Comparison of ENCODE assay signal across 20 cellular contexts in the genomic region with DNA sequence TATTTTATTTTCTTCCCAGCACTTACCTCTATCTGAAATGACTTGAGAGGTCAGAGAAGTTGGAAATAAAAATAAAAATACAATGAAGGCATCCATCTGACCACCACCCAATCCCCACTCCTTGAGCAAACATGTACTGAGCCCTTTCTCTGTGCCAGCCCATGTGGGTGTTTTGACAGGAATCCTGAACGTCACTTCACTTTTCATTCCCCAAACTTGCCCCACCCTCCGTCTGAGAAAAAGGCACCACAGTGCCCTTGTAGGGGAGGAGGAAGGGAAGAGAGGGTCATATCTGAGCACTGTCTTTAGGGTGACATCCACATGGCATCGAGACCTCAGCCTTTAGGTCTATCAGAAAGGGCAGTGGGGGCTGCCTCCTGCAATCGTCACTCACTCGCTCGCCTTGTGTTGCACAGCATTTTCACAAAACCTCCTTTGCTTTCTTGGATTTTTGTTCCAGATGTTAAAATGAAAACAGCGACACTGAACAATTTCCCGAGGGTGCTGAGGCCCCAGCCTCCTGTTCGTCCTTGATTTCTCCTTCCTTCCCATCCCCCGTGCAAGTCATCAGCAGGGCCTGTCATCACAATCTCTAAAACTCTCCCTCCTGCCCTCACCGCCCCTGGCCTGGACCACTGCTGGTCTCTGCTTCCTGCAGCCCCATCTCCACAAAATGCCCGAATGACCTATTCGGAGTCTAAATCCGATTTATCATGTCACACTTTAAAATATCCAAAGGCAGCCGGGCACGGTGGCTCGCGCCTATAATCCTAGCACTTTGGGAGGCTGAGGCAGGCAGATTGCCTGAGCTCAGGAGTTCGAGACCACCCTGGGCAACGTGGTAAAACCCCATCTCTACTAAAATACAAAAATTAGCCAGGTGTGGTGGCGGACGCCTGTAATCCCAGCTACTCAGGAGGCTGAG. TPM values are rescaled to one million over a fixed set of nuclear protein-coding genes. Genes with fewer than 3 reads are reported as not detected.
DNase-seq lines count a peak whose midpoint lies in the region; ATAC-seq and TF ChIP-seq lines count a peak whose summit lies in the region.
"Had no signal": no experiment of that assay in that cellular context is flagged by ENCODE, and none has a peak within 500 bp of the region (broad histone marks: within the 10 kb centered on the region; RNA-seq: fewer than 3 reads in every experiment).

No MANE protein-coding gene starts in this region.

- H3K9me2 ChIP-seq in PC-3 (replicated peaks; ENCODE audit: low read length): no peaks in the 10 kb centered on the region

- no peak overlapping the region for H2BK12ac ChIP-seq in mesenchymal stem cell (ENCODE audit: low read length in 2 of 2)

- TF ChIP-seq CTCF in tibial nerve (IDR thresholded peaks at IDR 0.05): no peak
- TF ChIP-seq CTCF in PC-3 (conservative IDR thresholded peaks at IDR 0.05; ENCODE audit: low read depth, low read length): no peak

- peaks cover 9 to 17% of the 10 kb centered on the region in 2 donors for H3K36me3 ChIP-seq in mucosa of rectum (ENCODE audit: control insufficient read depth in 2 of 2, insufficient read depth in 2 of 2, low read length in 2 of 2)
- H3K36me3 ChIP-seq in tibial nerve: peaks cover 0 to 46% (median 0%) of the 10 kb centered on the region in 3 donors
- peaks cover 24 to 43% of the 10 kb centered on the region in 2 experiments for H3K36me3 ChIP-seq in mesenchymal stem cell (ENCODE audit: control insufficient read depth in 1 of 2, insufficient read depth in 2 of 2, low read depth in 1 of 2, low read length in 2 of 2)
- H3K36me3 ChIP-seq in PC-3 (ENCODE audit: low read depth, low read length): peaks cover 5% of the 10 kb centered on the region; the same call in 1 of the 2 replicates

- H3K4me3 ChIP-seq in mucosa of rectum (ENCODE audit: low read length in 2 of 2) (no peak overlapping the region), tibial nerve (no peak overlapping the region), mesenchymal stem cell (ENCODE audit: insufficient read depth in 1 of 2, low read depth in 1 of 2, low read length in 2 of 2) (no peak overlapping the region), PC-3 (ENCODE audit: low read length) (no peak overlapping the region)
- H3K4me3 ChIP-seq: stomach had no signal

- H3K23ac ChIP-seq in mesenchymal stem cell (ENCODE audit: low read length in 2 of 2): no peak overlapping the region

- intact Hi-C loops in PC-3 (cut with micrococcal nuclease): no loop called here

- H3F3A ChIP-seq in PC-3 (ENCODE audit: low read length, unreplicated experiment): no peaks in the 10 kb centered on the region

- no peak overlapping the region for H2AK5ac ChIP-seq in mesenchymal stem cell (ENCODE audit: low read length, severe bottlenecking)

- ATAC-seq in PC-3 (no peak), HG03432 (IDR thresholded peaks at IDR 0.05; ENCODE audit: unreplicated experiment) (no peak)
- ATAC-seq: activated CD8-positive, alpha-beta T cell treated with anti-CD3 and anti-CD28 coated beads, Interleukin-2, amount 10 ng/mL, durations not matched to agents 7 days and 5 days; activated T-cell treated with anti-CD3 and anti-CD28 coated beads, Interleukin-2, amount 50 U/mL, for 4 hours had no signal

- CTCF ChIA-PET in PC-3 (lab: Charles Lee): no interaction called here

- no TSS peak for BruUV-seq in PC-3 (replicated peaks; lab: Mats Ljungman, UMichigan)

- H3K9me3 ChIP-seq in mucosa of rectum (ENCODE audit: control insufficient read depth in 2 of 2, low read length in 2 of 2): no peaks in the 10 kb centered on the region
- no peaks in the 10 kb centered on the region for H3K9me3 ChIP-seq in tibial nerve
- no peaks in the 10 kb centered on the region for H3K9me3 ChIP-seq in mesenchymal stem cell (ENCODE audit: control insufficient read depth, low read length)
- H3K9me3 ChIP-seq in PC-3 (ENCODE audit: low read length): no peaks in the 10 kb centered on the region
- H3K9me3 ChIP-seq: Caco-2, stomach had no signal

- peaks cover 33% of the 10 kb centered on the region for H3K79me1 ChIP-seq in mesenchymal stem cell (replicated peaks; ENCODE audit: low read length, poor library complexity, severe bottlenecking)

- TF ChIP-seq EP300 in tibial nerve (IDR thresholded peaks at IDR 0.05): no peak

- no peak overlapping the region for H2BK5ac ChIP-seq in mesenchymal stem cell (ENCODE audit: low read depth, low read length, poor library complexity, severe bottlenecking)

- no peak overlapping the region for H3K4ac ChIP-seq in mesenchymal stem cell (ENCODE audit: low read depth in 1 of 2, low read length in 2 of 2)

- H3K18ac ChIP-seq in mesenchymal stem cell (ENCODE audit: low read depth in 1 of 2, low read length in 2 of 2): no peak overlapping the region

- H2AFZ ChIP-seq in mesenchymal stem cell (ENCODE audit: low read depth, low read length) (no peak overlapping the region), PC-3 (ENCODE audit: low read length) (no peak overlapping the region)

- DNase-seq in activated effector memory CD4-positive, alpha-beta T cell treated with anti-CD3 and anti-CD28 coated beads, Interleukin-2, amount 50 U/mL, for 16 hours: peak; percentile 49
- no peak for DNase-seq in activated effector memory CD4-positive, alpha-beta T cell treated with Interleukin-2 at 50 U/mL for 16 hours
- DNase-seq in epithelial cell of prostate (ENCODE audit: low read depth, low spot score) (no peak), tibial nerve (ENCODE audit: low spot score in 2 of 2) (no peak), mesenchymal stem cell (no peak), PC-3 (no peak)
- DNase-seq: activated CD8-positive, alpha-beta T cell treated with anti-CD3 and anti-CD28 coated beads, Interleukin-2, amount 10 ng/mL, durations not matched to agents 7 days and 5 days; activated T-cell treated with anti-CD3 and anti-CD28 coated beads, Interleukin-2, amount 50 U/mL, for 4 hours; Caco-2; H7; hypothalamus; kidney; natural killer cell; NCI-H1417; NCI-H2107; NCI-H524 treated with DMSO at 0.1 percent for 48 hours; stimulated activated CD4-positive, alpha-beta T cell treated with anti-CD3 and anti-CD28 coated beads, Interleukin-4, amount 100 ng/mL, for 24 hours; stomach had no signal

- no peak overlapping the region for H4K91ac ChIP-seq in mesenchymal stem cell (ENCODE audit: low read length)

- no peak for TF ChIP-seq POLR2A in tibial nerve (IDR thresholded peaks at IDR 0.05)

- WGBS in tibial nerve, 2 donors: 80 to 81% methylated on average over 22 of the region's 22 CpGs
- 92% methylated on average over 19 of the region's 22 CpGs for WGBS in mesenchymal stem cell

- H2BK120ac ChIP-seq in mesenchymal stem cell (ENCODE audit: low read depth, low read length): no peak overlapping the region

- H3K27me3 ChIP-seq in mucosa of rectum (ENCODE audit: control insufficient read depth in 2 of 2, insufficient read depth in 2 of 2, low read length in 2 of 2) (no peaks in the 10 kb centered on the region), tibial nerve (no peaks in the 10 kb centered on the region), mesenchymal stem cell (ENCODE audit: control insufficient read depth in 1 of 2, insufficient read depth in 1 of 2, low read length in 2 of 2) (no peaks in the 10 kb centered on the region), PC-3 (ENCODE audit: low read length) (no peaks in the 10 kb centered on the region)
- H3K27me3 ChIP-seq: stomach had no signal

- H3K4me2 ChIP-seq in mesenchymal stem cell (ENCODE audit: low read length, poor library complexity, severe bottlenecking): no peak overlapping the region
- no peak overlapping the region for H3K4me2 ChIP-seq in PC-3 (ENCODE audit: low read length)

- no peak overlapping the region for H3K14ac ChIP-seq in mesenchymal stem cell (ENCODE audit: low read length in 2 of 2)

- H3K4me1 ChIP-seq in mucosa of rectum (ENCODE audit: control insufficient read depth in 2 of 2, insufficient read depth in 2 of 2, low read length in 2 of 2): peaks cover 42 to 61% of the 10 kb centered on the region in 2 donors
- H3K4me1 ChIP-seq in tibial nerve: peaks cover 0 to 68% (median 7%) of the 10 kb centered on the region in 4 donors
- H3K4me1 ChIP-seq in mesenchymal stem cell (ENCODE audit: control insufficient read depth, insufficient read depth, low read depth, low read length): peaks cover 4% of the 10 kb centered on the region
- peaks cover 31% of the 10 kb centered on the region for H3K4me1 ChIP-seq in PC-3 (ENCODE audit: insufficient read depth, low read length)
- H3K4me1 ChIP-seq: Caco-2 had no signal

- POLR2A ChIA-PET in PC-3 (lab: Charles Lee; ENCODE audit: unreplicated experiment): no interaction called here

- H4K8ac ChIP-seq in mesenchymal stem cell (ENCODE audit: low read length): no peak overlapping the region

- H3K79me2 ChIP-seq in PC-3 (ENCODE audit: low read length): 0 out of 2 replicates have a peak, but pooled peaks cover 3% of the 10 kb centered on the region

- peak overlapping the region in 1 of 2 donors; percentile 65 for H3K9ac ChIP-seq in mucosa of rectum (ENCODE audit: low read depth in 1 of 2, low read length in 2 of 2)
- no peak overlapping the region for H3K9ac ChIP-seq in mesenchymal stem cell (ENCODE audit: low read length)
- H3K9ac ChIP-seq in PC-3 (ENCODE audit: low read length): no peak overlapping the region

- no peak overlapping the region for H2BK15ac ChIP-seq in mesenchymal stem cell (ENCODE audit: low read depth, poor library complexity, severe bottlenecking)

- H3K27ac ChIP-seq in epithelial cell of prostate: peak overlapping the region; percentile 74
- H3K27ac ChIP-seq in mucosa of rectum (ENCODE audit: low read depth in 2 of 2, low read length in 2 of 2): peak overlapping the region; percentile 86 to 91
- peak overlapping the region; percentile 21 to 64 (median 26) for H3K27ac ChIP-seq in tibial nerve
- no peak overlapping the region for H3K27ac ChIP-seq in mesenchymal stem cell (ENCODE audit: low read length, poor library complexity, severe bottlenecking)
- no peak overlapping the region for H3K27ac ChIP-seq in PC-3 (ENCODE audit: low read length)

- no peaks in the 10 kb centered on the region for H4K20me1 ChIP-seq in PC-3 (ENCODE audit: low read length)

RNA-seq across cellular contexts. Expression of gene HIGD2A, which starts 13.0 kb away (rescaled TPM):
- total RNA-seq in tibial nerve (10 to 100 TPM; 54.3 to 96.3 (median 85.1) TPM), PC-3 (2014; rRNA removed) (164 and 174 TPM in 2 replicates)
- polyA plus RNA-seq in mesenchymal stem cell (2013, experiment 1 of 2): 225 TPM
- polyA plus RNA-seq in mesenchymal stem cell (2013, experiment 2 of 2): 222 TPM

RNA-seq across cellular contexts. Expression of gene NOP16, which starts 13.1 kb away (rescaled TPM):
- total RNA-seq in tibial nerve (10 to 100 TPM in 1 of 4 donors, 1 to 10 TPM in 3; 6.1 to 17.7 (median 6.6) TPM), PC-3 (2014; rRNA removed) (92.6 and 103 TPM in 2 replicates)
- polyA plus RNA-seq in mesenchymal stem cell (2013, experiment 1 of 2): 17.4 TPM
- polyA plus RNA-seq in mesenchymal stem cell (2013, experiment 2 of 2): 18.6 TPM

RNA-seq across cellular contexts. Expression of gene CLTB, which starts 14.8 kb away (rescaled TPM):
- 100 to 1,000 TPM; 183 to 233 (median 197) TPM for total RNA-seq in tibial nerve
- 85.7 TPM for polyA plus RNA-seq in mesenchymal stem cell (2013, experiment 1 of 2)
- 88.1 TPM for polyA plus RNA-seq in mesenchymal stem cell (2013, experiment 2 of 2)
- 354 and 460 TPM in 2 replicates for total RNA-seq in PC-3 (2014; rRNA removed)

RNA-seq across cellular contexts. Expression of gene ARL10, which starts 36.3 kb away (rescaled TPM):
- total RNA-seq in tibial nerve: 10 to 100 TPM; 12.0 to 54.6 (median 16.9) TPM
- 4.8 TPM for polyA plus RNA-seq in mesenchymal stem cell (2013, experiment 1 of 2)
- 4.6 TPM for polyA plus RNA-seq in mesenchymal stem cell (2013, experiment 2 of 2)
- 0.15 and 2.6 TPM in 2 replicates for total RNA-seq in PC-3 (2014; rRNA removed)

RNA-seq across cellular contexts. Expression of gene KIAA1191, which starts 40.0 kb away (rescaled TPM):
- 10 to 100 TPM; 77.9 to 91.3 (median 90.0) TPM for total RNA-seq in tibial nerve
- 91.6 TPM for polyA plus RNA-seq in mesenchymal stem cell (2013, experiment 1 of 2)
- polyA plus RNA-seq in mesenchymal stem cell (2013, experiment 2 of 2): 88.4 TPM
- 69.5 and 81.1 TPM in 2 replicates for total RNA-seq in PC-3 (2014; rRNA removed)

Comparison
In these comparisons a context has a peak if more than half of its experiments do, and no peak if none do; other contexts are left out.
1. H3K27ac ChIP-seq: peak in epithelial cell of prostate (single experiment), mucosa of rectum (2 of 2) and tibial nerve (4 of 4); none in mesenchymal stem cell (single experiment) and PC-3 (single experiment).